ENCODE assay signal across 12 cellular contexts in the genomic region with DNA sequence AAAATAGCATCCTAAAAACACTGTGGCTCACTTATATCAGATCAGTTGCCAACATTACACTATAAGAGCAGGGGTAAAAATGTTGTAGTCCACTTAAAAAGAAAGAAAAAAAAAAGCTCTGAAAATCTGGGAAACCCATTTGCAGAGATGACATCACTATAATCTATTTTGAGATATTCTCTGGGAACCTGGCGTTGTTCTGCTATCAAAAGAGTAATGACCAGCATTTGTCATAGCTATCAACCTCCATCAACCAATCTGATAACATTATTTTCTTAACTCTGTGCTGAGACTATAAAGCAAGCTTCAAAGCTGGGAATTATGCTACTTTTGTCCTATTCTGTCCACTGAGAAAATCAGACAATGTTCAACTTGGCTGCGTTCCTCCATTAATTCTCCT.
DNase-seq lines count a peak whose midpoint lies in the region; ATAC-seq and TF ChIP-seq lines count a peak whose summit lies in the region.
"Had no signal": no experiment of that assay in that cellular context is flagged by ENCODE, and none has a peak within 500 bp of the region (broad histone marks: within the 10 kb centered on the region; RNA-seq: fewer than 3 reads in every experiment).

No MANE protein-coding gene starts in this region.

- no peaks in the 10 kb centered on the region for H3K9me3 ChIP-seq in heart right ventricle
- H3K9me3 ChIP-seq in right atrium auricular region, result no peaks in the 10 kb centered on the region
- no peaks in the 10 kb centered on the region for H3K9me3 ChIP-seq in gastrocnemius medialis
- H3K9me3 ChIP-seq: MG63 had no signal

- H3K27ac ChIP-seq in heart right ventricle (peak overlapping the region in 9 of 10 donors; percentile 8 to 54 (median 46)), right atrium auricular region (no peak overlapping the region), gastrocnemius medialis (peak overlapping the region in 3 of 4 donors; percentile 14 to 55 (median 36))

- peaks cover 0 to 49% (median 21%) of the 10 kb centered on the region in 9 donors for H3K4me1 ChIP-seq in heart right ventricle
- no peaks in the 10 kb centered on the region for H3K4me1 ChIP-seq in right atrium auricular region
- peaks cover 0 to 12% of the 10 kb centered on the region in 2 donors for H3K4me1 ChIP-seq in gastrocnemius medialis

- no peak for TF ChIP-seq POLR2A in gastrocnemius medialis (IDR thresholded peaks at IDR 0.05)

- H3K27me3 ChIP-seq in heart right ventricle, result no peaks in the 10 kb centered on the region
- no peaks in the 10 kb centered on the region for H3K27me3 ChIP-seq in right atrium auricular region
- no peaks in the 10 kb centered on the region for H3K27me3 ChIP-seq in gastrocnemius medialis
- H3K27me3 ChIP-seq: MG63 had no signal

- 23 to 39% methylated on average over 2 of the region's 2 CpGs for WGBS in heart right ventricle, 2 donors

- H3K4me3 ChIP-seq in heart right ventricle, result no peak overlapping the region
- no peak overlapping the region for H3K4me3 ChIP-seq in right atrium auricular region
- H3K4me3 ChIP-seq in gastrocnemius medialis, result no peak overlapping the region
- H3K4me3 ChIP-seq: MG63 had no signal

- ATAC-seq in heart right ventricle, result peak in 6 of 8 donors; percentile 23 to 71 (median 61)
- ATAC-seq in effector memory CD8-positive, alpha-beta T cell (replicated peaks), result no peak
- ATAC-seq in gastrocnemius medialis, result peak in 1 of 2 donors; percentile 30
- no peak for ATAC-seq in HG02623 (IDR thresholded peaks at IDR 0.05; ENCODE audit: unreplicated experiment)
- ATAC-seq in activated naive CD8-positive, alpha-beta T cell treated with anti-CD3 and anti-CD28 coated beads, Interleukin-2, amount 50 U/mL, for 24 hours, result no peak
- no peak for ATAC-seq in GM18909 (IDR thresholded peaks at IDR 0.05; ENCODE audit: poor library complexity, unreplicated experiment)

- in situ Hi-C loops in gastrocnemius medialis (cut with MboI; ENCODE audit: low sequenced_read_pairs in 4 of 4), result no loop called here

- H3K27me3 Mint-ChIP-seq in effector memory CD8-positive, alpha-beta T cell, result no peaks in the 10 kb centered on the region
- no peaks in the 10 kb centered on the region for H3K27me3 Mint-ChIP-seq in activated naive CD8-positive, alpha-beta T cell treated with anti-CD3 and anti-CD28 coated beads, Interleukin-2, amount 50 U/mL, for 24 hours
- H3K27me3 Mint-ChIP-seq: CD4-positive, CD25-positive, alpha-beta regulatory T cell had no signal

- H3K9me3 Mint-ChIP-seq in effector memory CD8-positive, alpha-beta T cell, result no peaks in the 10 kb centered on the region
- H3K9me3 Mint-ChIP-seq in activated naive CD8-positive, alpha-beta T cell treated with anti-CD3 and anti-CD28 coated beads, Interleukin-2, amount 50 U/mL, for 24 hours, result no peaks in the 10 kb centered on the region
- H3K9me3 Mint-ChIP-seq: CD4-positive, CD25-positive, alpha-beta regulatory T cell had no signal

- peaks cover 4 to 36% of the 10 kb centered on the region in 2 donors for H3K4me1 Mint-ChIP-seq in effector memory CD8-positive, alpha-beta T cell (ENCODE audit: low read depth in 2 of 2)
- peaks cover 4% of the 10 kb centered on the region for H3K4me1 Mint-ChIP-seq in activated naive CD8-positive, alpha-beta T cell treated with anti-CD3 and anti-CD28 coated beads, Interleukin-2, amount 50 U/mL, for 24 hours

- intact Hi-C loops in heart right ventricle (cut with DNase I), result loop anchor here (2.0 to 10.0 kb wide), 8 partner anchors 105 to 205 kb away; a partner anchor contains a TSS
- intact Hi-C loops in gastrocnemius medialis (cut with DNase I; ENCODE audit: low total_unique reads), result no loop called here

- peaks cover 17% of the 10 kb centered on the region for H3K36me3 Mint-ChIP-seq in effector memory CD8-positive, alpha-beta T cell (ENCODE audit: insufficient read depth)
- H3K36me3 Mint-ChIP-seq in activated naive CD8-positive, alpha-beta T cell treated with anti-CD3 and anti-CD28 coated beads, Interleukin-2, amount 50 U/mL, for 24 hours (ENCODE audit: low read depth), result peaks cover 21% of the 10 kb centered on the region

- peak overlapping the region; percentile 49 to 51 for H3K27ac Mint-ChIP-seq in effector memory CD8-positive, alpha-beta T cell
- no peak overlapping the region for H3K27ac Mint-ChIP-seq in activated naive CD8-positive, alpha-beta T cell treated with anti-CD3 and anti-CD28 coated beads, Interleukin-2, amount 50 U/mL, for 24 hours

- no peak for DNase-seq in heart right ventricle
- no peak for DNase-seq in right atrium auricular region (ENCODE audit: low spot score)
- peak; percentile 25 for DNase-seq in amniotic epithelial cell (ENCODE audit: low read depth)
- no peak for DNase-seq in effector memory CD8-positive, alpha-beta T cell
- DNase-seq in gastrocnemius medialis, result no peak
- no peak for DNase-seq in activated naive CD8-positive, alpha-beta T cell treated with anti-CD3 and anti-CD28 coated beads, Interleukin-2, amount 50 U/mL, for 24 hours
- DNase-seq: CD4-positive, CD25-positive, alpha-beta regulatory T cell; MG63; NCI-H1092; NCI-H524 had no signal

- H3K36me3 ChIP-seq in heart right ventricle (peaks cover 0 to 13% (median 0%) of the 10 kb centered on the region in 9 donors), right atrium auricular region (no peaks in the 10 kb centered on the region), gastrocnemius medialis (no peaks in the 10 kb centered on the region)

- H3K4me3 Mint-ChIP-seq in effector memory CD8-positive, alpha-beta T cell, result no peak overlapping the region
- H3K4me3 Mint-ChIP-seq in activated naive CD8-positive, alpha-beta T cell treated with anti-CD3 and anti-CD28 coated beads, Interleukin-2, amount 50 U/mL, for 24 hours, result no peak overlapping the region
- H3K4me3 Mint-ChIP-seq: CD4-positive, CD25-positive, alpha-beta regulatory T cell had no signal

- TF ChIP-seq CTCF in heart right ventricle (IDR thresholded peaks at IDR 0.05), result no peak
- TF ChIP-seq CTCF in right atrium auricular region (IDR thresholded peaks at IDR 0.05), result no peak
- TF ChIP-seq CTCF in gastrocnemius medialis (IDR thresholded peaks at IDR 0.05 in 4 of 5, conservative IDR thresholded peaks at IDR 0.05 in 1 of 5), result no peak

Comparison
In these comparisons a context has a peak if more than half of its experiments do, and no peak if none do; other contexts are left out.
1. H3K27ac ChIP-seq: peak in heart right ventricle (9 of 10) and gastrocnemius medialis (3 of 4); none in right atrium auricular region (0 of 2).
2. ATAC-seq: peak in heart right ventricle (6 of 8); none in effector memory CD8-positive, alpha-beta T cell (single experiment), HG02623 (single experiment), activated naive CD8-positive, alpha-beta T cell treated with anti-CD3 and anti-CD28 coated beads, Interleukin-2, amount 50 U/mL, for 24 hours (single experiment) and GM18909 (single experiment).